ENCODE assay signal across 9 cellular contexts in the genomic region with DNA sequence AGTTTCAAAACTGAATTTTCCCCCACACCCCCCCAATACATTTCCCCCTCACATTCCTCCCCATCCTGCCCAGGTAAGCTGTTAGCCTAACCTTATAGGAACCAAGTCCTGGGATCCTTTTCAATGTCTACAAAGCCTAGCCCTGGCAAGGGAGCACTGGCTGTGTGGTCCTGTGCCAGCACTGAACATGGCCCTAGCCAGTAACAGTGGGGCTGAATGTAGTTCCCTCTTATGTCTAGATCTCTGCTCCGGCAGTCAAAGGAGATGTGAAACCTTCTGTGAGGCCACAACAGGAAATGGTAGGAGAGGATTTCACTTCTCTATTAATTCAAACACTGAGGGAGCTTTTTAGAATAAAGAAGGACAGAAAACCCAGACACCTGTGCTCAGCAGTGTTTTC. TPM values are rescaled to one million over a fixed set of nuclear protein-coding genes. Genes with fewer than 3 reads are reported as not detected.
DNase-seq lines count a peak whose midpoint lies in the region; ATAC-seq and TF ChIP-seq lines count a peak whose summit lies in the region.
"Had no signal": no experiment of that assay in that cellular context is flagged by ENCODE, and none has a peak within 500 bp of the region (broad histone marks: within the 10 kb centered on the region; RNA-seq: fewer than 3 reads in every experiment).

No MANE protein-coding gene starts in this region.

- H3K9me3 ChIP-seq in heart right ventricle, result peaks cover 0 to 10% (median 0%) of the 10 kb centered on the region in 11 donors

- peak overlapping the region in 4 of 10 donors; percentile 11 to 95 (median 34) for H3K27ac ChIP-seq in heart right ventricle

- ATAC-seq in GM18873 (IDR thresholded peaks at IDR 0.05; ENCODE audit: low FRiP score, unreplicated experiment) (peak; percentile 32), HG02884 (IDR thresholded peaks at IDR 0.05; ENCODE audit: unreplicated experiment) (peak; percentile 31), heart right ventricle (peak in 6 of 8 donors; percentile 30 to 56 (median 43)), HG03025 (IDR thresholded peaks at IDR 0.05; ENCODE audit: low FRiP score, unreplicated experiment) (no peak)

- no peak for TF ChIP-seq CTCF in heart right ventricle (IDR thresholded peaks at IDR 0.05)

- peaks cover 0 to 8% (median 0%) of the 10 kb centered on the region in 9 donors for H3K36me3 ChIP-seq in heart right ventricle

- WGBS in heart right ventricle, 2 donors, result 48 to 56% methylated on average over 1 of the region's 1 CpG

- H3K4me3 ChIP-seq in heart right ventricle, result peak overlapping the region in 1 of 10 donors; percentile 36

- DNase-seq in SIG-M5 treated with dmso at 0.1 percent for 504 hours (lab: John Stamatoyannopoulos, UW; ENCODE audit: unreplicated experiment) (peak; percentile 94), heart right ventricle (no peak), middle frontal gyrus (ENCODE audit: extremely low spot score, low spot score) (no peak), LoVo (ENCODE audit: low spot score) (no peak), cortex of kidney (lab: John Stamatoyannopoulos, UW) (no peak)

- intact Hi-C loops in heart right ventricle (cut with DNase I), result no loop called here

- no peaks in the 10 kb centered on the region for H3K27me3 ChIP-seq in heart right ventricle

- peaks cover 0 to 86% (median 15%) of the 10 kb centered on the region in 9 donors for H3K4me1 ChIP-seq in heart right ventricle

RNA-seq across cellular contexts. Expression of a gene that starts 3.4 kb away (rescaled TPM):
- total RNA-seq in heart right ventricle, result 10 to 100 TPM in 4 of 10 donors, 1 to 10 TPM in 6; 2.7 to 79.8 (median 7.6) TPM
- 1 to 10 TPM; 5.5 to 7.8 TPM for polyA plus RNA-seq in heart right ventricle
- total RNA-seq: NCI-H460 had no signal

RNA-seq across cellular contexts. Expression of a gene that starts 8.6 kb away (rescaled TPM):
- 100 to 1,000 TPM in 1 of 10 donors, 10 to 100 TPM in 8, 1 to 10 TPM in 1; 7.8 to 106 (median 14.5) TPM for total RNA-seq in heart right ventricle
- polyA plus RNA-seq in heart right ventricle, result 10 to 100 TPM; 11.8 to 47.6 TPM

RNA-seq across cellular contexts. Expression of a gene that starts 24.1 kb away (rescaled TPM):
- 10 to 100 TPM; 64.9 to 97.0 (median 74.9) TPM for total RNA-seq in heart right ventricle
- 10 to 100 TPM; 49.3 to 87.2 TPM for polyA plus RNA-seq in heart right ventricle
